8 cellular contexts compared by ENCODE assay signal in the genomic region with DNA sequence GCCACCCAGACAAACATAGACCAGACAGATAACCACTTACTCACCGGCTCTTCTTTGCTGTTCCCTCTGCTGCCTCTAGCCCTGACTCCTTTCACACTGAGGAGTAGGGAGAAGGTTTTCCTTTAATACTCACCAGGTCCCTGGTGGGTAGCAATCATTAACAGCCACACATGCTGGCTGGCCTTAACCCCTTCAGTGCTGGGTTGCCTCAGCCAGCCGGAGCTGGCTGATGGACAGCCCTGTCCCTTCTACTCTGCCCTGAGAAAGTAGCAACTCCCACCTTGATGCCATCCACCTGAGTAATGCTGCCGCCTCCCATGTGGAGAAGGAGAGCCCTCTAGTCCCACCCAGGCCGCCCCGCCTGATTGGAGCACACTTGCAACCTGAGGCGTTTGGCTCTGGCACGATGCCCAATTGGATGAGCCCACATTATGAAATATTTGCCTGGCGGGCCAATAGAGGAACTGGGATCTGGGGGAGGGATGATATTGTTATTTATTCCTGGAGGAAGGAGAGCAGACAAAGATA.
DNase-seq lines count a peak whose midpoint lies in the region; ATAC-seq and TF ChIP-seq lines count a peak whose summit lies in the region.

No MANE protein-coding gene starts in this region.

- TF ChIP-seq CTCF in esophagus muscularis mucosa (IDR thresholded peaks at IDR 0.05) (no peak), neural progenitor cell (IDR thresholded peaks at IDR 0.05) (no peak)

- H3K36me3 Mint-ChIP-seq in neural progenitor cell = peaks cover 16% of the 10 kb centered on the region

- no peak for ATAC-seq in GM21423 (IDR thresholded peaks at IDR 0.05; ENCODE audit: unreplicated experiment)

- H3K9me3 Mint-ChIP-seq in neural progenitor cell = no peaks in the 10 kb centered on the region

- DNase-seq in EL (peak; percentile 33), NCI-H460 (ENCODE audit: extremely low read depth, low read depth) (peak; percentile 47), esophagus muscularis mucosa (ENCODE audit: extremely low spot score) (no peak), neural progenitor cell (ENCODE audit: low spot score) (no peak), NCI-H345 treated with DMSO at 0.1 percent for 48 hours (lab: John Stamatoyannopoulos, UW; ENCODE audit: unreplicated experiment) (no peak), NCI-H2227 (lab: John Stamatoyannopoulos, UW; ENCODE audit: unreplicated experiment) (no peak), putamen (ENCODE audit: low spot score) (no peak)

- H3K4me3 ChIP-seq in esophagus muscularis mucosa (peak overlapping the region; percentile 7 to 36 (median 22)), neural progenitor cell (no peak overlapping the region)

- H3K9me3 ChIP-seq in esophagus muscularis mucosa = no peaks in the 10 kb centered on the region
- no peaks in the 10 kb centered on the region for H3K9me3 ChIP-seq in neural progenitor cell (ENCODE audit: low read depth)

- H2AFZ ChIP-seq in neural progenitor cell (replicated peaks) = no peak overlapping the region

- H3K4me1 Mint-ChIP-seq in neural progenitor cell = peaks cover 51% of the 10 kb centered on the region

- H3K4me3 Mint-ChIP-seq in neural progenitor cell = no peak overlapping the region

- no peaks in the 10 kb centered on the region for H3K79me2 ChIP-seq in neural progenitor cell (ENCODE audit: low read depth)

- H3F3A ChIP-seq in neural progenitor cell (ENCODE audit: low read depth) = peaks cover 13% of the 10 kb centered on the region

- no peak overlapping the region for H3K27ac Mint-ChIP-seq in neural progenitor cell

- peaks cover 2% of the 10 kb centered on the region for H3K27me3 Mint-ChIP-seq in neural progenitor cell (ENCODE audit: insufficient read depth, low read depth)

- peak overlapping the region; percentile 36 to 66 (median 44) for H3K27ac ChIP-seq in esophagus muscularis mucosa (replicated peaks in 1 of 4)
- H3K27ac ChIP-seq in neural progenitor cell = no peak overlapping the region

- H3K9ac ChIP-seq in neural progenitor cell = no peak overlapping the region

- no peaks in the 10 kb centered on the region for H4K20me1 ChIP-seq in neural progenitor cell (ENCODE audit: low read depth)

- no peak for TF ChIP-seq EP300 in esophagus muscularis mucosa (IDR thresholded peaks at IDR 0.05)

- TF ChIP-seq POLR2A in esophagus muscularis mucosa (IDR thresholded peaks at IDR 0.05; ENCODE audit: low read depth) = no peak

- H3K4me2 ChIP-seq in neural progenitor cell = peak overlapping the region; percentile 48

- 62% methylated on average over 7 of the region's 8 CpGs for WGBS in esophagus muscularis mucosa

- H3K27me3 ChIP-seq in esophagus muscularis mucosa (peaks cover 0 to 52% (median 0%) of the 10 kb centered on the region in 4 donors), neural progenitor cell (no peaks in the 10 kb centered on the region)

- H3K4me1 ChIP-seq in esophagus muscularis mucosa (peaks cover 41 to 51% (median 46%) of the 10 kb centered on the region in 4 donors), neural progenitor cell (peaks cover 42% of the 10 kb centered on the region)

- H3K36me3 ChIP-seq in esophagus muscularis mucosa (no peaks in the 10 kb centered on the region), neural progenitor cell (no peaks in the 10 kb centered on the region)

- intact Hi-C loops in esophagus muscularis mucosa (cut with DNase I) = no loop called here

Comparison
In these comparisons a context has a peak if more than half of its experiments do, and no peak if none do; other contexts are left out.
1. DNase-seq: peak in EL (single experiment) and NCI-H460 (single experiment); none in esophagus muscularis mucosa (single experiment), neural progenitor cell (single experiment), NCI-H345 treated with DMSO at 0.1 percent for 48 hours (single experiment), NCI-H2227 (single experiment) and putamen (single experiment).